Comparison of ENCODE assay signal across 19 cellular contexts in genomic region chr3:25493786-25494185, GRCh38.
A peak's percentile ranks its signal among the peaks of the same experiment; 100 is the strongest.
DNase-seq lines count a peak whose midpoint lies in the region; TF ChIP-seq lines count a peak whose summit lies in the region.
"Had no signal": no experiment of that assay in that cellular context is flagged by ENCODE, and none has a peak within 500 bp of the region (broad histone marks: within the 10 kb centered on the region; RNA-seq: fewer than 3 reads in every experiment).

No MANE protein-coding gene starts in this region.

- H3K27me3 ChIP-seq in endodermal cell (ENCODE audit: control insufficient read depth, insufficient read depth, low read length, poor library complexity, severe bottlenecking) (no peaks in the 10 kb centered on the region), tibial nerve (no peaks in the 10 kb centered on the region)
- H3K27me3 ChIP-seq: ovary, stomach had no signal

- no peak for TF ChIP-seq POLR2A in tibial nerve (IDR thresholded peaks at IDR 0.05)

- H3K4me1 Mint-ChIP-seq in endodermal cell = no peaks in the 10 kb centered on the region
- H3K4me1 Mint-ChIP-seq in progenitor cell of endocrine pancreas (ENCODE audit: low read depth) = peaks cover 19% of the 10 kb centered on the region
- H3K4me1 Mint-ChIP-seq: CD14-positive monocyte, T-cell had no signal

- H3K36me3 ChIP-seq in endodermal cell (ENCODE audit: control insufficient read depth, insufficient read depth, low read length) (peaks cover 41% of the 10 kb centered on the region), tibial nerve (peaks cover 0 to 5% (median 0%) of the 10 kb centered on the region in 3 donors)
- H3K36me3 ChIP-seq: ovary, stomach had no signal

- no peak overlapping the region for H3K4me3 Mint-ChIP-seq in endodermal cell
- no peak overlapping the region for H3K4me3 Mint-ChIP-seq in progenitor cell of endocrine pancreas (ENCODE audit: low read depth)
- H3K4me3 Mint-ChIP-seq: CD14-positive monocyte, T-cell had no signal

- TF ChIP-seq EP300 in tibial nerve (IDR thresholded peaks at IDR 0.05) = no peak

- H3K36me3 Mint-ChIP-seq in endodermal cell (ENCODE audit: low read depth) (peaks cover 38% of the 10 kb centered on the region), progenitor cell of endocrine pancreas (ENCODE audit: insufficient read depth) (peaks cover 35% of the 10 kb centered on the region)
- H3K36me3 Mint-ChIP-seq: CD14-positive monocyte, T-cell had no signal

- peak overlapping the region; percentile 42 for H3K4me3 ChIP-seq in endodermal cell (ENCODE audit: low read length)
- no peak overlapping the region for H3K4me3 ChIP-seq in tibial nerve
- H3K4me3 ChIP-seq: mucosa of descending colon, ovary, stomach had no signal

- H3K9me3 ChIP-seq in endodermal cell (ENCODE audit: control insufficient read depth, low read length) (peaks cover 55% of the 10 kb centered on the region), tibial nerve (peaks cover 0 to 19% (median 5%) of the 10 kb centered on the region in 4 donors)
- H3K9me3 ChIP-seq: ovary had no signal

- H3K27ac ChIP-seq in endodermal cell (ENCODE audit: low read depth, low read length) = no peak overlapping the region
- no peak overlapping the region for H3K27ac ChIP-seq in tibial nerve
- H3K27ac ChIP-seq: ovary, stomach had no signal

- no peaks in the 10 kb centered on the region for H3K4me1 ChIP-seq in endodermal cell (ENCODE audit: control insufficient read depth, insufficient read depth, low read length)
- H3K4me1 ChIP-seq in tibial nerve = peaks cover 0 to 6% (median 0%) of the 10 kb centered on the region in 4 donors

- TF ChIP-seq CTCF in endodermal cell (conservative IDR thresholded peaks at IDR 0.05) = no peak
- no peak for TF ChIP-seq CTCF in progenitor cell of endocrine pancreas (IDR thresholded peaks at IDR 0.05; ENCODE audit: unreplicated experiment)
- TF ChIP-seq CTCF in tibial nerve (IDR thresholded peaks at IDR 0.05) = no peak

- H3K9me3 Mint-ChIP-seq in endodermal cell = peaks cover 7% of the 10 kb centered on the region
- peaks cover 14% of the 10 kb centered on the region for H3K9me3 Mint-ChIP-seq in progenitor cell of endocrine pancreas (ENCODE audit: low read depth)

- H3K9ac ChIP-seq in endodermal cell (ENCODE audit: extremely low read depth, low read length, poor library complexity, severe bottlenecking) = no peak overlapping the region

- DNase-seq in GM03348 (ENCODE audit: low spot score) (peak; percentile 41), RPMI7951 (ENCODE audit: low read depth) (peak; percentile 60), endodermal cell (no peak), progenitor cell of endocrine pancreas (ENCODE audit: low spot score, unreplicated experiment) (no peak), NCI-H2196 treated with DMSO at 0.1 percent for 48 hours (lab: John Stamatoyannopoulos, UW; ENCODE audit: unreplicated experiment) (no peak), COLO668 (lab: John Stamatoyannopoulos, UW; ENCODE audit: unreplicated experiment) (no peak), tibial nerve (ENCODE audit: low spot score in 2 of 2) (no peak)
- DNase-seq in activated CD4-positive, alpha-beta T cell treated with anti-CD3 and anti-CD28 coated beads for 1 hour = no peak
- DNase-seq: activated CD4-positive, CD25-positive, alpha-beta regulatory T cell treated with anti-CD3 and anti-CD28 coated beads, Interleukin-2, amount 50 U/mL, for 72 hours; mucosa of descending colon; NCI-H1930; NCI-H82; ovary; RPMI8226; stimulated activated CD4-positive, alpha-beta T cell treated with anti-CD3 and anti-CD28 coated beads, Interleukin-12 subunit alpha, Interleukin-12 subunit beta, amount 100 ng/mL, for 4 hours; stomach; T-cell had no signal

- H3K27me3 Mint-ChIP-seq in endodermal cell (ENCODE audit: insufficient read depth) = no peaks in the 10 kb centered on the region
- H3K27me3 Mint-ChIP-seq in progenitor cell of endocrine pancreas = no peaks in the 10 kb centered on the region

- H3K27ac Mint-ChIP-seq in endodermal cell (no peak overlapping the region), progenitor cell of endocrine pancreas (peak overlapping the region; percentile 4)
- H3K27ac Mint-ChIP-seq: activated naive CD4-positive, alpha-beta T cell treated with anti-CD3 and anti-CD28 coated beads, Interleukin-2, amount 50 U/mL, for 72 hours; CD14-positive monocyte; T-cell had no signal

- 86 to 94% methylated on average over 1 of the region's 1 CpG for WGBS in endodermal cell (ENCODE audit: insufficient coverage in 1 of 2, insufficient read length in 1 of 2), 2 experiments
- 81 to 88% methylated on average over 1 of the region's 1 CpG for WGBS in tibial nerve, 2 donors

Comparison
In these comparisons a context has a peak if more than half of its experiments do, and no peak if none do; other contexts are left out.
1. DNase-seq: peak in GM03348 (single experiment) and RPMI7951 (single experiment); none in endodermal cell (single experiment), progenitor cell of endocrine pancreas (single experiment), NCI-H2196 treated with DMSO at 0.1 percent for 48 hours (single experiment), activated CD4-positive, alpha-beta T cell treated with anti-CD3 and anti-CD28 coated beads for 1 hour (single experiment), COLO668 (single experiment) and tibial nerve (0 of 2).